8 cellular contexts compared by ENCODE assay signal in genomic region chr12:119681953-119682352, GRCh38. TPM values are rescaled to one million over a fixed set of nuclear protein-coding genes. Genes with fewer than 3 reads are reported as not detected.
DNase-seq lines count a peak whose midpoint lies in the region; ATAC-seq and TF ChIP-seq lines count a peak whose summit lies in the region.
"Had no signal": no experiment of that assay in that cellular context is flagged by ENCODE, and none has a peak within 500 bp of the region (broad histone marks: within the 10 kb centered on the region; RNA-seq: fewer than 3 reads in every experiment).

No MANE protein-coding gene starts in this region.

- H3K4me3 ChIP-seq in parathyroid adenoma (ENCODE audit: low read depth, low read length), result no peak overlapping the region

- TF ChIP-seq CTCF in activated CD8-positive, alpha-beta T cell treated with anti-CD3 and anti-CD28 coated beads for 36 hours (IDR thresholded peaks at IDR 0.05), result no peak
- no peak for TF ChIP-seq CTCF in parathyroid adenoma (IDR thresholded peaks at IDR 0.05)

- peaks cover 31% of the 10 kb centered on the region for H3K4me1 ChIP-seq in parathyroid adenoma

- no peak overlapping the region for H3K9ac ChIP-seq in parathyroid adenoma

- peaks cover 29% of the 10 kb centered on the region for H3K36me3 Mint-ChIP-seq in activated CD8-positive, alpha-beta T cell treated with anti-CD3 and anti-CD28 coated beads for 36 hours (ENCODE audit: low read depth)

- no peak overlapping the region for H2AFZ ChIP-seq in parathyroid adenoma

- H3K4me2 ChIP-seq in parathyroid adenoma (ENCODE audit: low read length), result no peak overlapping the region

- no peaks in the 10 kb centered on the region for H3K9me3 Mint-ChIP-seq in activated CD8-positive, alpha-beta T cell treated with anti-CD3 and anti-CD28 coated beads for 36 hours

- no peaks in the 10 kb centered on the region for H3K79me2 ChIP-seq in parathyroid adenoma

- POLR2A ChIA-PET in activated CD8-positive, alpha-beta T cell treated with anti-CD3 and anti-CD28 coated beads for 36 hours (lab: Charles Lee), result interaction anchor here (0.7 to 1.1 kb wide), 3 partner anchors 10 to 64 kb away, joined by 3 to 4 read pairs (median 3); partner anchors contain the start of gene PRKAB1

- peak; percentile 80 for ATAC-seq in GM18511 (IDR thresholded peaks at IDR 0.05; ENCODE audit: unreplicated experiment)
- peak; percentile 68 for ATAC-seq in HG02588 (IDR thresholded peaks at IDR 0.05; ENCODE audit: unreplicated experiment)
- peak; percentile 49 for ATAC-seq in activated CD8-positive, alpha-beta T cell treated with anti-CD3 and anti-CD28 coated beads for 36 hours

- DNase-seq in activated CD8-positive, alpha-beta T cell treated with anti-CD3 and anti-CD28 coated beads for 36 hours, result peak; percentile 36
- DNase-seq in NCI-H2227 treated with DMSO at 0.1 percent for 48 hours (lab: John Stamatoyannopoulos, UW) (no peak), NCI-H446 (lab: John Stamatoyannopoulos, UW) (no peak), EL (no peak)
- DNase-seq: cerebellar nuclear complex had no signal

- intact Hi-C loops in activated CD8-positive, alpha-beta T cell treated with anti-CD3 and anti-CD28 coated beads for 36 hours (cut with micrococcal nuclease), result no loop called here

- CTCF ChIA-PET in activated CD8-positive, alpha-beta T cell treated with anti-CD3 and anti-CD28 coated beads for 36 hours (lab: Charles Lee), result interaction anchor here (2.0 kb wide), 1 partner anchor 14 kb away, joined by 8 read pairs; the partner anchor contains the start of gene PRKAB1

- H3K27me3 ChIP-seq in parathyroid adenoma (ENCODE audit: control insufficient read depth, insufficient read depth, low read length), result no peaks in the 10 kb centered on the region

- no peak overlapping the region for H3K4me3 Mint-ChIP-seq in activated CD8-positive, alpha-beta T cell treated with anti-CD3 and anti-CD28 coated beads for 36 hours

- H3K4me1 Mint-ChIP-seq in activated CD8-positive, alpha-beta T cell treated with anti-CD3 and anti-CD28 coated beads for 36 hours (ENCODE audit: low read depth), result peaks cover 13% of the 10 kb centered on the region

- H3K27me3 Mint-ChIP-seq in activated CD8-positive, alpha-beta T cell treated with anti-CD3 and anti-CD28 coated beads for 36 hours, result no peaks in the 10 kb centered on the region

- no peaks in the 10 kb centered on the region for H3K36me3 ChIP-seq in parathyroid adenoma (ENCODE audit: control insufficient read depth, insufficient read depth, low read length)

- no peaks in the 10 kb centered on the region for H3K9me3 ChIP-seq in parathyroid adenoma (ENCODE audit: control insufficient read depth, low read length)

- peak overlapping the region; percentile 22 for H3K27ac ChIP-seq in parathyroid adenoma

- H3K27ac Mint-ChIP-seq in activated CD8-positive, alpha-beta T cell treated with anti-CD3 and anti-CD28 coated beads for 36 hours, result peak overlapping the region; percentile 88

RNA-seq across cellular contexts. Expression of gene PRKAB1, which starts 14.0 kb away (rescaled TPM):
- total RNA-seq in activated CD8-positive, alpha-beta T cell treated with anti-CD3 and anti-CD28 coated beads for 36 hours, result 10 to 100 TPM; 21.0 to 24.8 TPM
